In the genomic region with DNA sequence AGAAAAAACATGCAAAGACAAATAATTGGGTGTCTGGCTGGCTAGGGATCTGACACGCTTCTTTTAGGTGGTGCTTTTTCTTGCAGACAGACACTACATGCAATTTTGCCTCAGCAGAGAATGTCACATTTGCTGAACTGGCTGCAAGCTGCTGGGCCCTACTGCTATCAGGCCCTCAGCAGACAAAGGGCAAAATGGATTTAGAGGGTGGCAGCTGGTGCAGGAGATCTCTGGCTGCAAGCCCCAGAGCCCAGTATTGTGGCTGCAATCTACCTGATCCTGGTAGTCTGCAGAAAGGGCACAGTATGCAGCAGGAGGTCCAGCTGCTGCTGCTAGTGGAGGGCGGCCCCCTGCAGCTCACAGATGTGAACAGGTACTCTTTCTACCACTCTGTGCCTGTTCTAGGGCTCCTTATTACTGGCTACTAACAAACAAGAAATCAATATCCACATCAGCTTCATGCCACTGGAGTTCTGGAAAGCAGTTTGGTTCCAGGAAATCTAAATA, we compare ENCODE assay signal across 26 cellular contexts.
DNase-seq lines count a peak whose midpoint lies in the region; ATAC-seq, FAIRE-seq and TF ChIP-seq lines count a peak whose summit lies in the region.
"Had no signal": no experiment of that assay in that cellular context is flagged by ENCODE, and none has a peak within 500 bp of the region (broad histone marks: within the 10 kb centered on the region; RNA-seq: fewer than 3 reads in every experiment).

No MANE protein-coding gene starts in this region.

- no peaks in the 10 kb centered on the region for H3K27me3 Mint-ChIP-seq in endodermal cell (ENCODE audit: insufficient read depth)

- no peak overlapping the region for H3K27ac Mint-ChIP-seq in endodermal cell
- H3K27ac Mint-ChIP-seq: natural killer cell; T-helper 2 cell treated with Interferon-gamma antibody and Interleukin-4, amounts not matched to agents 5 μg/mL and 100 μg/mL, for 36 hours had no signal

- H3K4me3 ChIP-seq in endodermal cell (ENCODE audit: low read length) (no peak overlapping the region), hepatocyte (no peak overlapping the region)
- H3K4me3 ChIP-seq: GM12878, SK-N-MC, upper lobe of right lung had no signal

- H3K4me1 ChIP-seq in endodermal cell (ENCODE audit: control insufficient read depth, insufficient read depth, low read length) (no peaks in the 10 kb centered on the region), hepatocyte (ENCODE audit: insufficient read depth) (no peaks in the 10 kb centered on the region)
- H3K4me1 ChIP-seq: parathyroid adenoma, upper lobe of right lung had no signal

- no peak for TF ChIP-seq POLR2A in GM12892 (IDR thresholded peaks at IDR 0.05; ENCODE audit: low read depth, low read length)

- 80 to 82% methylated on average over 1 to 2 of the region's 2 CpGs for WGBS in endodermal cell (ENCODE audit: insufficient coverage in 1 of 2, insufficient read length in 1 of 2), 2 experiments
- WGBS in hepatocyte (ENCODE audit: low lambda C conversion rate, missing lambda C conversion rate) = 87% methylated on average over 2 of the region's 2 CpGs

- no peaks in the 10 kb centered on the region for H3K9me2 ChIP-seq in hepatocyte (replicated peaks; ENCODE audit: insufficient read depth)

- H2AFZ ChIP-seq in hepatocyte = no peak overlapping the region
- H2AFZ ChIP-seq: parathyroid adenoma had no signal

- no peaks in the 10 kb centered on the region for H3K36me3 Mint-ChIP-seq in endodermal cell (ENCODE audit: low read depth)
- H3K36me3 Mint-ChIP-seq: natural killer cell had no signal

- no peak overlapping the region for H3K4me3 Mint-ChIP-seq in endodermal cell
- H3K4me3 Mint-ChIP-seq: natural killer cell; T-helper 2 cell treated with Interferon-gamma antibody and Interleukin-4, amounts not matched to agents 5 μg/mL and 100 μg/mL, for 36 hours had no signal

- H3K9me3 Mint-ChIP-seq in endodermal cell = no peaks in the 10 kb centered on the region
- H3K9me3 Mint-ChIP-seq: T-helper 2 cell treated with Interferon-gamma antibody and Interleukin-4, amounts not matched to agents 5 μg/mL and 100 μg/mL, for 36 hours had no signal

- no peaks in the 10 kb centered on the region for H4K20me1 ChIP-seq in hepatocyte (ENCODE audit: insufficient read depth, poor library complexity, severe bottlenecking)

- no peak for TF ChIP-seq CTCF in endodermal cell (conservative IDR thresholded peaks at IDR 0.05)
- no peak for TF ChIP-seq CTCF in hepatocyte (IDR thresholded peaks at IDR 0.05; ENCODE audit: poor library complexity)

- no peaks in the 10 kb centered on the region for H3K4me1 Mint-ChIP-seq in endodermal cell
- H3K4me1 Mint-ChIP-seq: natural killer cell had no signal

- H3K36me3 ChIP-seq in endodermal cell (ENCODE audit: control insufficient read depth, insufficient read depth, low read length) = no peaks in the 10 kb centered on the region
- no peaks in the 10 kb centered on the region for H3K36me3 ChIP-seq in hepatocyte (replicated peaks; ENCODE audit: insufficient read depth, low read depth)
- H3K36me3 ChIP-seq: upper lobe of right lung had no signal

- H3K4me2 ChIP-seq in hepatocyte = no peak overlapping the region

- no peak for FAIRE-seq in GM12892 (lab: Jason Lieb, UNC)
- FAIRE-seq: GM12878 had no signal

- no peak for ATAC-seq in left colon
- ATAC-seq: GM12878, left ventricle myocardium superior, natural killer cell, sciatic nerve, upper lobe of right lung had no signal

- H3K27ac ChIP-seq in endodermal cell (ENCODE audit: low read depth, low read length) (no peak overlapping the region), hepatocyte (no peak overlapping the region)
- H3K27ac ChIP-seq: C4-2B, parathyroid adenoma, RWPE1, SK-N-MC, upper lobe of right lung, VCaP had no signal

- no peaks in the 10 kb centered on the region for H3K79me2 ChIP-seq in hepatocyte
- H3K79me2 ChIP-seq: parathyroid adenoma had no signal

- intact Hi-C loops in left colon (cut with DNase I, micrococcal nuclease) = no loop called here

- no peaks in the 10 kb centered on the region for H3K27me3 ChIP-seq in endodermal cell (ENCODE audit: control insufficient read depth, insufficient read depth, low read length, poor library complexity, severe bottlenecking)
- H3K27me3 ChIP-seq in hepatocyte = no peaks in the 10 kb centered on the region
- H3K27me3 ChIP-seq: upper lobe of right lung had no signal

- H3K9me3 ChIP-seq in endodermal cell (ENCODE audit: control insufficient read depth, low read length) (no peaks in the 10 kb centered on the region), hepatocyte (ENCODE audit: low read depth) (no peaks in the 10 kb centered on the region)
- H3K9me3 ChIP-seq: upper lobe of right lung had no signal

- DNase-seq in DMS 273 treated with DMSO at 0.1 percent for 48 hours (lab: John Stamatoyannopoulos, UW) = peak; percentile 66
- DNase-seq in NCI-H1694 (lab: John Stamatoyannopoulos, UW) = peak; percentile 25
- DNase-seq in NCI-H510A treated with DMSO at 0.1 percent for 48 hours (lab: John Stamatoyannopoulos, UW) = peak; percentile 61
- DNase-seq in endodermal cell = peak; percentile 46
- DNase-seq in left colon = no peak
- no peak for DNase-seq in dedifferentiated amniotic fluid mesenchymal stem cell (ENCODE audit: extremely low spot score)
- DNase-seq in GM12892 (ENCODE audit: insufficient read length) = no peak
- no peak for DNase-seq in hepatocyte (ENCODE audit: low spot score)
- DNase-seq: activated CD8-positive, alpha-beta memory T cell treated with anti-CD3 and anti-CD28 coated beads, Interleukin-2, amount 50 U/mL, for 4 hours; DMS153; effector CD8-positive, alpha-beta T cell; foreskin melanocyte; Karpas-422; left ventricle myocardium superior; midbrain; natural killer cell; stimulated activated CD4-positive, alpha-beta T cell treated with anti-CD3 and anti-CD28 coated beads, Interleukin-15, amount 100 ng/mL, for 24 hours; upper lobe of right lung had no signal

- no peak overlapping the region for H3K9ac ChIP-seq in endodermal cell (ENCODE audit: extremely low read depth, low read length, poor library complexity, severe bottlenecking)
- H3K9ac ChIP-seq: parathyroid adenoma had no signal

Comparison
In these comparisons a context has a peak if more than half of its experiments do, and no peak if none do; other contexts are left out.
1. DNase-seq: peak in DMS 273 treated with DMSO at 0.1 percent for 48 hours (single experiment), NCI-H1694 (single experiment), NCI-H510A treated with DMSO at 0.1 percent for 48 hours (single experiment) and endodermal cell (single experiment); none in left colon (0 of 2), dedifferentiated amniotic fluid mesenchymal stem cell (single experiment), GM12892 (single experiment) and hepatocyte (single experiment).